In genomic region chr14:43031598-43031997, GRCh38 we compare ENCODE assay signal across 24 cellular contexts.
DNase-seq lines count a peak whose midpoint lies in the region; ATAC-seq and FAIRE-seq lines count a peak whose summit lies in the region.
"Had no signal": no experiment of that assay in that cellular context is flagged by ENCODE, and none has a peak within 500 bp of the region (broad histone marks: within the 10 kb centered on the region; RNA-seq: fewer than 3 reads in every experiment).

No MANE protein-coding gene starts in this region.

- DNase-seq in Caki2 (ENCODE audit: low read depth) (peak; percentile 19), HPDE6-E6E7 (ENCODE audit: extremely low spot score) (peak; percentile 5), RCC 7860 (ENCODE audit: low spot score) (peak; percentile 24), left colon (no peak), SIG-M5 (lab: John Stamatoyannopoulos, UW) (no peak), NCI-H146 (lab: John Stamatoyannopoulos, UW) (no peak)
- no peak for DNase-seq in stimulated activated CD4-positive, alpha-beta T cell treated with anti-CD3 and anti-CD28 coated beads, Interleukin-1b, Interleukin-23, amount 100 ng/mL, for 48 hours
- DNase-seq: GDM1; GOT3; HFFc6; Kasumi-1; MG63; NCI-H1694; NCI-H2029 treated with DMSO at 0.1 percent for 48 hours; NCI-H2227 treated with DMSO at 0.1 percent for 48 hours; NCI-H526 treated with DMSO at 0.1 percent for 48 hours; NK-92 treated with Interleukin-12 subunit alpha and Interleukin-12 subunit beta, amount 100 ng/mL, for 24 hours; PC-9; Right ventricle myocardium superior; RPMI8226; T-cell had no signal

- peak; percentile 61 for FAIRE-seq in RCC 7860 (lab: Jason Lieb, UNC)
- FAIRE-seq: D721Med, GM12891 had no signal

- ATAC-seq in left colon (peak; percentile 73), HG03095 (IDR thresholded peaks at IDR 0.05; ENCODE audit: unreplicated experiment) (no peak)
- ATAC-seq: T-cell had no signal

- in situ Hi-C loops in Caki2 (cut with HindIII; ENCODE audit: low pct_unique_long_range_greater_than_20kb, low sequenced_read_pairs), result no loop called here

- intact Hi-C loops in left colon (cut with DNase I, micrococcal nuclease), result no loop called here

Comparison
In these comparisons a context has a peak if more than half of its experiments do, and no peak if none do; other contexts are left out.
1. DNase-seq: peak in Caki2 (single experiment), HPDE6-E6E7 (single experiment) and RCC 7860 (single experiment); none in left colon (0 of 2), SIG-M5 (single experiment), stimulated activated CD4-positive, alpha-beta T cell treated with anti-CD3 and anti-CD28 coated beads, Interleukin-1b, Interleukin-23, amount 100 ng/mL, for 48 hours (single experiment) and NCI-H146 (single experiment).